Comparison of ENCODE assay signal across 1 cellular context in the genomic region with DNA sequence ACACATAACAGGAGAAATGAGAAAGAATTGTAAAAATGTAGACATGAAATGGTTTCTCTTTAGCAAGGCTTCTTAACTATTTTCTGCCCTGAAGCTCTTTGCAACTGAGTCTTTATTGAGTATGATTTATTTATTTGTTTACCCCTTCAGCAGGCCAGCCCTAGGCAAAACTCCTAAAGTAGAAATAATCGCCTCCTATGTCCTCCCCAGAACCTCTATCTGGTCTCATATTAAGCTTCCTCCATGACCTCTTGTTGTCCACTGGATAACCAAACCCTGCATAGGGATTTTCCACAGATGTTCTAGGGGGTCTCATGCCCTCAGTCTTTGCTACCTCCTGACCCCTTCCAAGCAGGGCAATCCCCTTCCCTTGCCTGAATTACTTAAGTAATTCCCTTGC.
TF ChIP-seq lines count a peak whose summit lies in the region.

No MANE protein-coding gene starts in this region.

TF ChIP-seq in H1, 55 proteins besides CTCF, POLR2A, EP300 and RAD21:
- TF ChIP-seq SUZ12 (IDR thresholded peaks at IDR 0.05; ENCODE audit: low read length), result no peak
- no peak for TF ChIP-seq YY1 (IDR thresholded peaks at IDR 0.05; ENCODE audit: low read depth, low read length)
